1 cellular context compared by ENCODE assay signal in the genomic region with DNA sequence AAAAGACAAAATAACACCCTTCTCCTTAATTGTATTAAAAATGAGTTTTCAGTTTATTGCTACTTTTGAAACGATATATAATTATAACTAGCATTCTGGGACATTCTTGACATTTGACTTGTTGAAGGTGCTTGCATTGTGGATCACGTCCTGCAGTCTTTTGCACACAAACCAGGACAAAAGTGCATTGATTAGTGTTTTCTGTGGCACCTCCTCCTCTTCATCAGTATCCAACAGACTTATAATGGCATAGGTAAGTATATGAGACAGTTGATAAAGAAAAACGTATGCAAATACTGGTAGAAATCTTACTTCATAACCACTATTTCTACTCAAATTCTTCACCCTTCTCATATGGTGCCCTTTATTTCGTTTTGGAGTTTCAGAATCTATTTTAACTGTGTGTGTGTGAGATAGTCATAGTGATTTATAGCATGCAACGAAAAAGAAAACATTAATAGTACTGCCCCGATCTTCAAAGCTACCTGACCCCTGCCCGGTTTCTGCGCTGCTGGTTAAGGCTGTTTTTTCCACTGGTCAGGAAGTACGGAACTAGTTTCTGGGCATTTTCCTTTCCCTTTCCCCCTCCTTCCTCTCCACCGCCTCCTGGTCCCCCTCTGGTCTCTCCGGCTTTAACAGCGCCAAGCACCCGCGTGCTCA.
TF ChIP-seq lines count a peak whose summit lies in the region.

No MANE protein-coding gene starts in this region.

TF ChIP-seq in K562, 482 proteins besides CTCF, POLR2A, EP300 and RAD21 (continued from another document):
- TF ChIP-seq, protein P1, sequence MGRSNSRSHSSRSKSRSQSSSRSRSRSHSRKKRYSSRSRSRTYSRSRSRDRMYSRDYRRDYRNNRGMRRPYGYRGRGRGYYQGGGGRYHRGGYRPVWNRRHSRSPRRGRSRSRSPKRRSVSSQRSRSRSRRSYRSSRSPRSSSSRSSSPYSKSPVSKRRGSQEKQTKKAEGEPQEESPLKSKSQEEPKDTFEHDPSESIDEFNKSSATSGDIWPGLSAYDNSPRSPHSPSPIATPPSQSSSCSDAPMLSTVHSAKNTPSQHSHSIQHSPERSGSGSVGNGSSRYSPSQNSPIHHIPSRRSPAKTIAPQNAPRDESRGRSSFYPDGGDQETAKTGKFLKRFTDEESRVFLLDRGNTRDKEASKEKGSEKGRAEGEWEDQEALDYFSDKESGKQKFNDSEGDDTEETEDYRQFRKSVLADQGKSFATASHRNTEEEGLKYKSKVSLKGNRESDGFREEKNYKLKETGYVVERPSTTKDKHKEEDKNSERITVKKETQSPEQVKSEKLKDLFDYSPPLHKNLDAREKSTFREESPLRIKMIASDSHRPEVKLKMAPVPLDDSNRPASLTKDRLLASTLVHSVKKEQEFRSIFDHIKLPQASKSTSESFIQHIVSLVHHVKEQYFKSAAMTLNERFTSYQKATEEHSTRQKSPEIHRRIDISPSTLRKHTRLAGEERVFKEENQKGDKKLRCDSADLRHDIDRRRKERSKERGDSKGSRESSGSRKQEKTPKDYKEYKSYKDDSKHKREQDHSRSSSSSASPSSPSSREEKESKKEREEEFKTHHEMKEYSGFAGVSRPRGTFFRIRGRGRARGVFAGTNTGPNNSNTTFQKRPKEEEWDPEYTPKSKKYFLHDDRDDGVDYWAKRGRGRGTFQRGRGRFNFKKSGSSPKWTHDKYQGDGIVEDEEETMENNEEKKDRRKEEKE (IDR thresholded peaks at IDR 0.05; ENCODE audit: borderline replicate concordance in 1 of 2, control insufficient read depth in 1 of 2, low read depth in 2 of 2, low read length in 1 of 2) = no peak
- TF ChIP-seq HMGN3 (IDR thresholded peaks at IDR 0.05; ENCODE audit: borderline replicate concordance, extremely low read depth, insufficient read length, low read depth, low read length) = no peak
- TF ChIP-seq POLR2AphosphoS2 (IDR thresholded peaks at IDR 0.05; ENCODE audit: low read length) = no peak
- no peak for TF ChIP-seq SIRT6 (IDR thresholded peaks at IDR 0.05; ENCODE audit: low read depth, low read length)
- TF ChIP-seq SPI1 (IDR thresholded peaks at IDR 0.05; ENCODE audit: borderline replicate concordance, low read depth, low read length) = no peak
- TF ChIP-seq ZNF324 (CRISPR knock-in tag; IDR thresholded peaks at IDR 0.05) = no peak
- TF ChIP-seq SIX5 (IDR thresholded peaks at IDR 0.05; ENCODE audit: borderline replicate concordance in 1 of 2, insufficient read depth in 1 of 2, low read depth in 1 of 2, low read length in 2 of 2) = no peak
- TF ChIP-seq NUFIP1 (IDR thresholded peaks at IDR 0.05; ENCODE audit: partially characterized antibody) = no peak
- TF ChIP-seq FOS (IDR thresholded peaks at IDR 0.05; ENCODE audit: extremely low read depth, insufficient read length) = no peak
- TF ChIP-seq MAFG (tag; conservative IDR thresholded peaks at IDR 0.05) = no peak
- peak; percentile 31; the same call in 1 of the 2 replicates for TF ChIP-seq NCOA1 (IDR thresholded peaks at IDR 0.05; ENCODE audit: low read depth)
- TF ChIP-seq FOSL1 (tag; conservative IDR thresholded peaks at IDR 0.05) = no peak
- no peak for TF ChIP-seq BRF1 (IDR thresholded peaks at IDR 0.05; ENCODE audit: borderline replicate concordance, extremely low read depth, insufficient read length)
- no peak for TF ChIP-seq ZNF561 (CRISPR knock-in tag; conservative IDR thresholded peaks at IDR 0.05)
- TF ChIP-seq, protein P2, sequence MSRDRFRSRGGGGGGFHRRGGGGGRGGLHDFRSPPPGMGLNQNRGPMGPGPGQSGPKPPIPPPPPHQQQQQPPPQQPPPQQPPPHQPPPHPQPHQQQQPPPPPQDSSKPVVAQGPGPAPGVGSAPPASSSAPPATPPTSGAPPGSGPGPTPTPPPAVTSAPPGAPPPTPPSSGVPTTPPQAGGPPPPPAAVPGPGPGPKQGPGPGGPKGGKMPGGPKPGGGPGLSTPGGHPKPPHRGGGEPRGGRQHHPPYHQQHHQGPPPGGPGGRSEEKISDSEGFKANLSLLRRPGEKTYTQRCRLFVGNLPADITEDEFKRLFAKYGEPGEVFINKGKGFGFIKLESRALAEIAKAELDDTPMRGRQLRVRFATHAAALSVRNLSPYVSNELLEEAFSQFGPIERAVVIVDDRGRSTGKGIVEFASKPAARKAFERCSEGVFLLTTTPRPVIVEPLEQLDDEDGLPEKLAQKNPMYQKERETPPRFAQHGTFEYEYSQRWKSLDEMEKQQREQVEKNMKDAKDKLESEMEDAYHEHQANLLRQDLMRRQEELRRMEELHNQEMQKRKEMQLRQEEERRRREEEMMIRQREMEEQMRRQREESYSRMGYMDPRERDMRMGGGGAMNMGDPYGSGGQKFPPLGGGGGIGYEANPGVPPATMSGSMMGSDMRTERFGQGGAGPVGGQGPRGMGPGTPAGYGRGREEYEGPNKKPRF (IDR thresholded peaks at IDR 0.05; ENCODE audit: low read depth, low read length) = no peak
- no peak for TF ChIP-seq PTBP1 (IDR thresholded peaks at IDR 0.05; ENCODE audit: low read depth, low read length)
- no peak for TF ChIP-seq WHSC1 (IDR thresholded peaks at IDR 0.05; ENCODE audit: low read length)
- TF ChIP-seq, protein P3, sequence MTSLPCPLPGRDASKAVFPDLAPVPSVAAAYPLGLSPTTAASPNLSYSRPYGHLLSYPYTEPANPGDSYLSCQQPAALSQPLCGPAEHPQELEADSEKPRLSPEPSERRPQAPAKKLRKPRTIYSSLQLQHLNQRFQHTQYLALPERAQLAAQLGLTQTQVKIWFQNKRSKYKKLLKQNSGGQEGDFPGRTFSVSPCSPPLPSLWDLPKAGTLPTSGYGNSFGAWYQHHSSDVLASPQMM (CRISPR knock-in tag; IDR thresholded peaks at IDR 0.05) = no peak
- no peak for TF ChIP-seq ZNF175 (CRISPR knock-in tag; IDR thresholded peaks at IDR 0.05; ENCODE audit: low read depth)
- no peak for TF ChIP-seq PML (IDR thresholded peaks at IDR 0.05; ENCODE audit: low read length)
- 0 out of 2 replicates have a peak, but pooled peaks have one; percentile 41 for TF ChIP-seq LARP7 (IDR thresholded peaks at IDR 0.05)
- peak; percentile 24; the same call in 1 of the 2 replicates for TF ChIP-seq MTA1 (IDR thresholded peaks at IDR 0.05; ENCODE audit: borderline replicate concordance)
- no peak for TF ChIP-seq TEAD1 (CRISPR knock-in tag; IDR thresholded peaks at IDR 0.05)
- TF ChIP-seq, protein P4, sequence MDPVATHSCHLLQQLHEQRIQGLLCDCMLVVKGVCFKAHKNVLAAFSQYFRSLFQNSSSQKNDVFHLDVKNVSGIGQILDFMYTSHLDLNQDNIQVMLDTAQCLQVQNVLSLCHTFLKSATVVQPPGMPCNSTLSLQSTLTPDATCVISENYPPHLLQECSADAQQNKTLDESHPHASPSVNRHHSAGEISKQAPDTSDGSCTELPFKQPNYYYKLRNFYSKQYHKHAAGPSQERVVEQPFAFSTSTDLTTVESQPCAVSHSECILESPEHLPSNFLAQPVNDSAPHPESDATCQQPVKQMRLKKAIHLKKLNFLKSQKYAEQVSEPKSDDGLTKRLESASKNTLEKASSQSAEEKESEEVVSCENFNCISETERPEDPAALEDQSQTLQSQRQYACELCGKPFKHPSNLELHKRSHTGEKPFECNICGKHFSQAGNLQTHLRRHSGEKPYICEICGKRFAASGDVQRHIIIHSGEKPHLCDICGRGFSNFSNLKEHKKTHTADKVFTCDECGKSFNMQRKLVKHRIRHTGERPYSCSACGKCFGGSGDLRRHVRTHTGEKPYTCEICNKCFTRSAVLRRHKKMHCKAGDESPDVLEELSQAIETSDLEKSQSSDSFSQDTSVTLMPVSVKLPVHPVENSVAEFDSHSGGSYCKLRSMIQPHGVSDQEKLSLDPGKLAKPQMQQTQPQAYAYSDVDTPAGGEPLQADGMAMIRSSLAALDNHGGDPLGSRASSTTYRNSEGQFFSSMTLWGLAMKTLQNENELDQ (CRISPR knock-in tag; IDR thresholded peaks at IDR 0.05; ENCODE audit: borderline replicate concordance) = no peak
- TF ChIP-seq CCAR2 (IDR thresholded peaks at IDR 0.05; ENCODE audit: low read depth, low read length) = no peak
- no peak; the same call in 1 of the 2 replicates for TF ChIP-seq TAF7 (tag; IDR thresholded peaks at IDR 0.05)
- no peak for TF ChIP-seq RNF2 (IDR thresholded peaks at IDR 0.05)
- TF ChIP-seq ZNF253 (CRISPR knock-in tag; conservative IDR thresholded peaks at IDR 0.05) = no peak
- TF ChIP-seq ETV6 (IDR thresholded peaks at IDR 0.05; ENCODE audit: borderline replicate concordance in 1 of 2, low read depth in 2 of 2, low read length in 1 of 2) = peak in 1 of 2 experiments; percentile 63; a peak in 1 of 4 replicates
- no peak for TF ChIP-seq ETV6 (CRISPR knock-in tag; IDR thresholded peaks at IDR 0.05; ENCODE audit: borderline replicate concordance)
- no peak for TF ChIP-seq ZNF12 (CRISPR knock-in tag; IDR thresholded peaks at IDR 0.05)
- TF ChIP-seq ZNF316 (IDR thresholded peaks at IDR 0.05) = 0 out of 2 replicates have a peak, but pooled peaks have one; percentile 25
- TF ChIP-seq FOXK1 (CRISPR knock-in tag; IDR thresholded peaks at IDR 0.05; ENCODE audit: borderline replicate concordance) = no peak
- TF ChIP-seq MYC (IDR thresholded peaks at IDR 0.05; ENCODE audit: low read depth, low read length) = no peak
- no peak for TF ChIP-seq MYC (CRISPR knock-in tag; IDR thresholded peaks at IDR 0.05; ENCODE audit: borderline replicate concordance, low read depth)
- peak; percentile 26; the same call in 1 of the 2 replicates for TF ChIP-seq NFRKB (IDR thresholded peaks at IDR 0.05; ENCODE audit: low read depth)
- no peak for TF ChIP-seq ZNF232 (CRISPR knock-in tag; IDR thresholded peaks at IDR 0.05)
- no peak for TF ChIP-seq HNRNPLL (IDR thresholded peaks at IDR 0.05; ENCODE audit: low read depth, low read length, poor library complexity, severe bottlenecking)
- TF ChIP-seq, protein P5, sequence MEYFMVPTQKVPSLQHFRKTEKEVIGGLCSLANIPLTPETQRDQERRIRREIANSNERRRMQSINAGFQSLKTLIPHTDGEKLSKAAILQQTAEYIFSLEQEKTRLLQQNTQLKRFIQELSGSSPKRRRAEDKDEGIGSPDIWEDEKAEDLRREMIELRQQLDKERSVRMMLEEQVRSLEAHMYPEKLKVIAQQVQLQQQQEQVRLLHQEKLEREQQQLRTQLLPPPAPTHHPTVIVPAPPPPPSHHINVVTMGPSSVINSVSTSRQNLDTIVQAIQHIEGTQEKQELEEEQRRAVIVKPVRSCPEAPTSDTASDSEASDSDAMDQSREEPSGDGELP (CRISPR knock-in tag; IDR thresholded peaks at IDR 0.05; ENCODE audit: borderline replicate concordance) = no peak
